In the genomic region with DNA sequence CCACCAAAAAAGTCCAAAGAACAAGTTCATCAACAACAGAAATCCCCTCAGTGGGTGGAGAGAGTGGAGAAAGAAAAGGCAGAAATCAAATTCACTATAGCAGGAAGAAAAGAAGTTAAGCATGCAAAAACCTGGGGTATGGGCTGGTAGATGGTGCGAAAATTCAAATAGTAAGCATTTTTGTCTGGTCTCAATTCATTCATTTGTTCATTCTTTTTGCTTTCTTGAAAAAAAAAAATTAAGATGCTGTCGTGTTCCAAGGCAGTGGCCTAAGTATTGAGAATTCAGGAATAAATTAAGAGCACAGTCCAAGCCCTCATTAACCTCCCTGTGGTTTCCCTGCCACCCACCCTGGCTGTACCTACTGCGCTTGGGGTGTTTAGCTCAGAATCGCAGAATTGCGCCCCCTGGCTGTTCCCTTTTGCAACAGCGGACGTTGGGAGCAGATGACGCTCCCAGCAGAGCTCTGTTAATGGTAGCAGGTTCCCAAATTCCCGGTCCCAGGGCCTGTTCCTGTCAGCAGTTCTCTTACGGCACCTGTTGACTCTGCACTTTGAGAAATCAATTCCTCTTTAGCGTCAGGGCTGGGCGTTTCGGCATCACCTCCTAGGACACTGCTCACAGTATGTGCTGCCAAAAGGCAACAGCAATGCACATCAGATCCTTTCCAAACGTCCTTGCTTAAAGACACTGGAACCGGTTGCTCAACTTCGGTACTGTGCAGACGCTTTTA, we compare ENCODE assay signal across 8 cellular contexts. TPM values are rescaled to one million over a fixed set of nuclear protein-coding genes. Genes with fewer than 3 reads are reported as not detected.
DNase-seq lines count a peak whose midpoint lies in the region; ATAC-seq and TF ChIP-seq lines count a peak whose summit lies in the region.

No MANE protein-coding gene starts in this region.

- ATAC-seq in activated naive CD8-positive, alpha-beta T cell treated with anti-CD3 and anti-CD28 coated beads, Interleukin-2, amount 10 ng/mL, durations not matched to agents 7 days and 5 days (ENCODE audit: low read depth) = no peak
- no peak for ATAC-seq in GM19455 (IDR thresholded peaks at IDR 0.05; ENCODE audit: unreplicated experiment)

- H3K27ac ChIP-seq in PC-9 (no peak overlapping the region), neural progenitor cell (no peak overlapping the region)

- no peaks in the 10 kb centered on the region for H3K9me3 ChIP-seq in PC-9 (ENCODE audit: insufficient read depth, low read depth)
- H3K9me3 ChIP-seq in neural progenitor cell (ENCODE audit: low read depth) = no peaks in the 10 kb centered on the region

- H2AFZ ChIP-seq in PC-9 = no peak overlapping the region
- peak overlapping the region; percentile 89 for H2AFZ ChIP-seq in neural progenitor cell (replicated peaks)

- H3K4me1 ChIP-seq in PC-9 (replicated peaks; ENCODE audit: insufficient read depth) (no peaks in the 10 kb centered on the region), neural progenitor cell (peaks cover 20% of the 10 kb centered on the region)

- no peak overlapping the region for H3K4me3 Mint-ChIP-seq in activated naive CD8-positive, alpha-beta T cell treated with anti-CD3 and anti-CD28 coated beads, Interleukin-2, amount 10 ng/mL, durations not matched to agents 7 days and 5 days
- no peak overlapping the region for H3K4me3 Mint-ChIP-seq in neural progenitor cell

- POLR2A ChIA-PET in PC-9 (lab: Charles Lee; ENCODE audit: unreplicated experiment) = no interaction called here
- POLR2A ChIA-PET in activated naive CD8-positive, alpha-beta T cell treated with anti-CD3 and anti-CD28 coated beads, Interleukin-2, amount 10 ng/mL, durations not matched to agents 7 days and 5 days (lab: Charles Lee) = no interaction called here

- H3K36me3 ChIP-seq in PC-9 (ENCODE audit: low read depth) = no peaks in the 10 kb centered on the region
- no peaks in the 10 kb centered on the region for H3K36me3 ChIP-seq in neural progenitor cell

- H3K4me1 Mint-ChIP-seq in activated naive CD8-positive, alpha-beta T cell treated with anti-CD3 and anti-CD28 coated beads, Interleukin-2, amount 10 ng/mL, durations not matched to agents 7 days and 5 days = peaks cover 2% of the 10 kb centered on the region
- H3K4me1 Mint-ChIP-seq in neural progenitor cell = peaks cover 20% of the 10 kb centered on the region

- CTCF ChIA-PET in PC-9 (lab: Charles Lee) = no interaction called here

- H3K4me3 ChIP-seq in PC-9 (no peak overlapping the region), neural progenitor cell (no peak overlapping the region)

- no peak overlapping the region for H3K9ac ChIP-seq in neural progenitor cell

- no peaks in the 10 kb centered on the region for H4K20me1 ChIP-seq in PC-9 (ENCODE audit: insufficient read depth)
- H4K20me1 ChIP-seq in neural progenitor cell (ENCODE audit: low read depth) = no peaks in the 10 kb centered on the region

- DNase-seq in GM13976 (ENCODE audit: low spot score) (peak; percentile 28), PC-9 (no peak), neural progenitor cell (ENCODE audit: low spot score) (peak; percentile 54), NCI-H1092 (lab: John Stamatoyannopoulos, UW) (no peak), hepatic stellate cell (ENCODE audit: low spot score) (no peak), NCI-H2029 (lab: John Stamatoyannopoulos, UW) (no peak)
- DNase-seq in activated naive CD8-positive, alpha-beta T cell treated with anti-CD3 and anti-CD28 coated beads, Interleukin-2, amount 10 ng/mL, durations not matched to agents 7 days and 5 days = peak; percentile 45

- no peak overlapping the region for H3K27ac Mint-ChIP-seq in activated naive CD8-positive, alpha-beta T cell treated with anti-CD3 and anti-CD28 coated beads, Interleukin-2, amount 10 ng/mL, durations not matched to agents 7 days and 5 days
- H3K27ac Mint-ChIP-seq in neural progenitor cell = no peak overlapping the region

- no peaks in the 10 kb centered on the region for H3K36me3 Mint-ChIP-seq in activated naive CD8-positive, alpha-beta T cell treated with anti-CD3 and anti-CD28 coated beads, Interleukin-2, amount 10 ng/mL, durations not matched to agents 7 days and 5 days
- H3K36me3 Mint-ChIP-seq in neural progenitor cell = no peaks in the 10 kb centered on the region

- intact Hi-C loops in PC-9 (cut with micrococcal nuclease; ENCODE audit: unreplicated experiment) = no loop called here

- in situ Hi-C loops in GM13976 (cut with MboI; ENCODE audit: low sequenced_read_pairs, unreplicated experiment) = no loop called here

- peaks cover 20% of the 10 kb centered on the region for H3K27me3 Mint-ChIP-seq in activated naive CD8-positive, alpha-beta T cell treated with anti-CD3 and anti-CD28 coated beads, Interleukin-2, amount 10 ng/mL, durations not matched to agents 7 days and 5 days
- no peaks in the 10 kb centered on the region for H3K27me3 Mint-ChIP-seq in neural progenitor cell (ENCODE audit: insufficient read depth, low read depth)

- no TSS peak for BruUV-seq in PC-9 (replicated peaks; lab: Mats Ljungman, UMichigan)

- H3K79me2 ChIP-seq in PC-9 (ENCODE audit: low read depth) = no peaks in the 10 kb centered on the region
- no peaks in the 10 kb centered on the region for H3K79me2 ChIP-seq in neural progenitor cell (ENCODE audit: low read depth)

- H3K9me2 ChIP-seq in PC-9 (ENCODE audit: insufficient read depth) = no peaks in the 10 kb centered on the region

- TF ChIP-seq CTCF in GM13976 (IDR thresholded peaks at IDR 0.05; ENCODE audit: borderline replicate concordance, control extremely low read depth, extremely low read depth, insufficient read depth, missing control alignments) (peak; percentile 23), PC-9 (conservative IDR thresholded peaks at IDR 0.05) (peak; percentile 50; the same call in 1 of the 2 replicates), neural progenitor cell (IDR thresholded peaks at IDR 0.05) (peak; percentile 65)

- no peaks in the 10 kb centered on the region for H3F3A ChIP-seq in PC-9 (ENCODE audit: insufficient read depth, low read depth)
- H3F3A ChIP-seq in neural progenitor cell (ENCODE audit: low read depth) = no peaks in the 10 kb centered on the region

- H3K4me2 ChIP-seq in PC-9 (no peak overlapping the region), neural progenitor cell (no peak overlapping the region)

- H3K9me3 Mint-ChIP-seq in activated naive CD8-positive, alpha-beta T cell treated with anti-CD3 and anti-CD28 coated beads, Interleukin-2, amount 10 ng/mL, durations not matched to agents 7 days and 5 days = no peaks in the 10 kb centered on the region
- peaks cover 2% of the 10 kb centered on the region for H3K9me3 Mint-ChIP-seq in neural progenitor cell

- H3K27me3 ChIP-seq in PC-9 (ENCODE audit: insufficient read depth, low read depth) (no peaks in the 10 kb centered on the region), neural progenitor cell (no peaks in the 10 kb centered on the region)

RNA-seq across cellular contexts. Expression of a gene that starts 34.0 kb away (rescaled TPM):
- total RNA-seq in PC-9 (2021) = 16.4 and 20.7 TPM in 2 replicates
- 10 to 100 TPM; 14.4 to 16.0 TPM for total RNA-seq in activated naive CD8-positive, alpha-beta T cell treated with anti-CD3 and anti-CD28 coated beads, Interleukin-2, amount 10 ng/mL, durations not matched to agents 7 days and 5 days
- total RNA-seq in neural progenitor cell (ENCODE audit: low replicate concordance) = 28.2 and 54.1 TPM in 2 replicates

Comparison
In these comparisons a context has a peak if more than half of its experiments do, and no peak if none do; other contexts are left out.
1. DNase-seq: peak in GM13976 (single experiment), activated naive CD8-positive, alpha-beta T cell treated with anti-CD3 and anti-CD28 coated beads, Interleukin-2, amount 10 ng/mL, durations not matched to agents 7 days and 5 days (single experiment) and neural progenitor cell (single experiment); none in PC-9 (0 of 2), NCI-H1092 (single experiment), hepatic stellate cell (single experiment) and NCI-H2029 (single experiment).
2. Peak in every context shown above with its lines, with median percentiles within 50 percentile points of each other: CTCF ChIP-seq.